In genomic region chr4:98711526-98711925, GRCh38 we compare ENCODE assay signal across 17 cellular contexts.
"Had no signal": no experiment of that assay in that cellular context is flagged by ENCODE, and none has a peak within 500 bp of the region (broad histone marks: within the 10 kb centered on the region; RNA-seq: fewer than 3 reads in every experiment).

No MANE protein-coding gene starts in this region.

- ATAC-seq: activated CD4-positive, alpha-beta T cell treated with anti-CD3 and anti-CD28 coated beads for 36 hours; effector memory CD8-positive, alpha-beta T cell; foreskin keratinocyte; sciatic nerve; stimulated activated naive B cell treated with anti-CD40 and anti-IgM and Interleukin-4, amounts not matched to agents 10 μg/mL and 1 μg/mL and 100 μg/mL, for 72 hours; WTC11 had no signal

- H3K79me2 ChIP-seq: hepatocyte had no signal

- H3K27ac ChIP-seq: esophagus squamous epithelium, foreskin keratinocyte, hepatocyte, thoracic aorta, upper lobe of left lung had no signal

- DNase-seq: activated CD4-positive, alpha-beta memory T cell treated with anti-CD3 and anti-CD28 coated beads for 36 hours; activated CD4-positive, alpha-beta T cell treated with anti-CD3 and anti-CD28 coated beads for 36 hours; activated naive CD4-positive, alpha-beta T cell treated with anti-CD3 and anti-CD28 coated beads for 36 hours; activated T-cell treated with anti-CD3 and anti-CD28 coated beads for 4 hours; aorta; effector memory CD8-positive, alpha-beta T cell; esophagus squamous epithelium; islet precursor cell; stimulated activated naive B cell treated with anti-CD40 and anti-IgM and Interleukin-4, amounts not matched to agents 10 μg/mL and 1 μg/mL and 100 μg/mL, for 72 hours; T-helper 2 cell; upper lobe of left lung had no signal

- H3K4me3 ChIP-seq: esophagus squamous epithelium, hepatocyte, lung, thoracic aorta, upper lobe of left lung had no signal

- H3K4me2 ChIP-seq: hepatocyte had no signal

- H3K27me3 ChIP-seq: esophagus squamous epithelium, foreskin keratinocyte, hepatocyte, upper lobe of left lung had no signal

- H3K4me1 ChIP-seq: esophagus squamous epithelium, upper lobe of left lung had no signal

- H3K9me3 ChIP-seq: esophagus squamous epithelium, thoracic aorta, upper lobe of left lung had no signal

- H3K36me3 ChIP-seq: esophagus squamous epithelium, thoracic aorta, upper lobe of left lung had no signal

- H2AFZ ChIP-seq: hepatocyte had no signal
